Comparison of ENCODE assay signal across 14 cellular contexts in genomic region chr5:104540448-104540847, GRCh38.
A peak's percentile ranks its signal among the peaks of the same experiment; 100 is the strongest.
DNase-seq lines count a peak whose midpoint lies in the region; ATAC-seq, FAIRE-seq and TF ChIP-seq lines count a peak whose summit lies in the region.
"Had no signal": no experiment of that assay in that cellular context is flagged by ENCODE, and none has a peak within 500 bp of the region (broad histone marks: within the 10 kb centered on the region; RNA-seq: fewer than 3 reads in every experiment).

No MANE protein-coding gene starts in this region.

- H3K27ac ChIP-seq in small intestine (ENCODE audit: low read depth in 1 of 2, low read length in 1 of 2): no peak overlapping the region
- H3K27ac ChIP-seq: stomach had no signal

- ATAC-seq in left colon: peak; percentile 64
- ATAC-seq in Right ventricle myocardium inferior: no peak
- no peak for ATAC-seq in HG02623 (IDR thresholded peaks at IDR 0.05; ENCODE audit: unreplicated experiment)
- ATAC-seq in stimulated activated effector memory CD8-positive, alpha-beta T cell treated with anti-CD3 and anti-CD28 coated beads, Interleukin-12 subunit alpha, Interleukin-12 subunit beta, amount 100 ng/mL, for 72 hours: no peak

- in situ Hi-C loops in astrocyte of the cerebellum (cut with HindIII; ENCODE audit: low sequenced_read_pairs): no loop called here

- H3K27me3 ChIP-seq in small intestine (ENCODE audit: control insufficient read depth in 2 of 2, insufficient read depth in 2 of 2, low read length in 2 of 2): no peaks in the 10 kb centered on the region
- H3K27me3 ChIP-seq: stomach had no signal

- peaks cover 13% of the 10 kb centered on the region for H3K9me3 Mint-ChIP-seq in stimulated activated effector memory CD8-positive, alpha-beta T cell treated with anti-CD3 and anti-CD28 coated beads, Interleukin-12 subunit alpha, Interleukin-12 subunit beta, amount 100 ng/mL, for 72 hours

- no peaks in the 10 kb centered on the region for H3K4me1 Mint-ChIP-seq in stimulated activated effector memory CD8-positive, alpha-beta T cell treated with anti-CD3 and anti-CD28 coated beads, Interleukin-12 subunit alpha, Interleukin-12 subunit beta, amount 100 ng/mL, for 72 hours

- H3K36me3 ChIP-seq in small intestine (ENCODE audit: control insufficient read depth in 2 of 2, insufficient read depth in 2 of 2, low read length in 2 of 2): no peaks in the 10 kb centered on the region
- H3K36me3 ChIP-seq: stomach had no signal

- no peak for FAIRE-seq in small intestine (lab: Jason Lieb, UNC)
- FAIRE-seq: colon had no signal

- 5 to 50% (median 20%) methylated on average over 1 of the region's 1 CpG for WGBS in small intestine, 3 donors

- H3K4me3 Mint-ChIP-seq in stimulated activated effector memory CD8-positive, alpha-beta T cell treated with anti-CD3 and anti-CD28 coated beads, Interleukin-12 subunit alpha, Interleukin-12 subunit beta, amount 100 ng/mL, for 72 hours: no peak overlapping the region

- no peaks in the 10 kb centered on the region for H3K36me3 Mint-ChIP-seq in stimulated activated effector memory CD8-positive, alpha-beta T cell treated with anti-CD3 and anti-CD28 coated beads, Interleukin-12 subunit alpha, Interleukin-12 subunit beta, amount 100 ng/mL, for 72 hours

- no peak for TF ChIP-seq CTCF in astrocyte of the cerebellum (IDR thresholded peaks at IDR 0.05; ENCODE audit: low read depth, low read length, missing control alignments)

- DNase-seq in COR-L47 (lab: John Stamatoyannopoulos, UW): peak; percentile 78
- DNase-seq in M059J (ENCODE audit: low read depth): peak; percentile 73
- peak; percentile 59 for DNase-seq in astrocyte of the cerebellum (ENCODE audit: low read depth)
- no peak for DNase-seq in left colon
- no peak for DNase-seq in Right ventricle myocardium inferior (ENCODE audit: missing footprints)
- no peak for DNase-seq in small intestine
- no peak for DNase-seq in stimulated activated effector memory CD8-positive, alpha-beta T cell treated with anti-CD3 and anti-CD28 coated beads, Interleukin-12 subunit alpha, Interleukin-12 subunit beta, amount 100 ng/mL, for 72 hours (ENCODE audit: low spot score in 2 of 2)
- DNase-seq: activated T-cell treated with anti-CD3 and anti-CD28 coated beads for 4 hours; NCI-H774; stimulated activated CD4-positive, alpha-beta T cell treated with anti-CD3 and anti-CD28 coated beads, Interleukin-15, amount 100 ng/mL, for 24 hours; stomach; T-helper 9 cell had no signal

- H3K27ac Mint-ChIP-seq in stimulated activated effector memory CD8-positive, alpha-beta T cell treated with anti-CD3 and anti-CD28 coated beads, Interleukin-12 subunit alpha, Interleukin-12 subunit beta, amount 100 ng/mL, for 72 hours: no peak overlapping the region

- H3K9me3 ChIP-seq in small intestine (ENCODE audit: control insufficient read depth, low read depth): no peaks in the 10 kb centered on the region
- H3K9me3 ChIP-seq: stomach had no signal

- H3K4me3 ChIP-seq in astrocyte of the cerebellum (ENCODE audit: low read depth, low read length) (no peak overlapping the region), small intestine (ENCODE audit: low read depth in 1 of 2, low read length in 2 of 2) (no peak overlapping the region)
- H3K4me3 ChIP-seq: stomach had no signal

- H3K4me1 ChIP-seq in small intestine (ENCODE audit: control insufficient read depth in 2 of 2, insufficient read depth in 1 of 2, low read depth in 1 of 2, low read length in 1 of 2): no peaks in the 10 kb centered on the region
- H3K4me1 ChIP-seq: stomach had no signal

- intact Hi-C loops in left colon (cut with DNase I, micrococcal nuclease): no loop called here
- intact Hi-C loops in Right ventricle myocardium inferior (cut with DNase I): no loop called here

Comparison
In these comparisons a context has a peak if more than half of its experiments do, and no peak if none do; other contexts are left out.
1. DNase-seq: peak in COR-L47 (single experiment), M059J (single experiment) and astrocyte of the cerebellum (single experiment); none in left colon (0 of 2), Right ventricle myocardium inferior (single experiment), small intestine (single experiment) and stimulated activated effector memory CD8-positive, alpha-beta T cell treated with anti-CD3 and anti-CD28 coated beads, Interleukin-12 subunit alpha, Interleukin-12 subunit beta, amount 100 ng/mL, for 72 hours (0 of 2).